In genomic region chr1:115911298-115911697, GRCh38 we compare ENCODE assay signal across 23 cellular contexts.
A peak's percentile ranks its signal among the peaks of the same experiment; 100 is the strongest.
DNase-seq lines count a peak whose midpoint lies in the region; ATAC-seq and TF ChIP-seq lines count a peak whose summit lies in the region.
"Had no signal": no experiment of that assay in that cellular context is flagged by ENCODE, and none has a peak within 500 bp of the region (broad histone marks: within the 10 kb centered on the region; RNA-seq: fewer than 3 reads in every experiment).

No MANE protein-coding gene starts in this region.

- 14% methylated on average over 2 of the region's 2 CpGs for WGBS in prostate gland

- intact Hi-C loops in prostate gland (cut with DNase I) = no loop called here
- intact Hi-C loops in ascending aorta (cut with DNase I) = no loop called here

- ATAC-seq in esophagus mucosa = peak; percentile 83
- ATAC-seq in HG02610 (IDR thresholded peaks at IDR 0.05; ENCODE audit: unreplicated experiment) = no peak
- ATAC-seq: CD8-positive, alpha-beta T cell; gastrocnemius medialis; HepG2; natural killer cell; pancreas; SK-N-SH treated with all-trans-retinoic acid at 6 μM for 48 hours; stimulated activated memory B cell treated with anti-CD40 and anti-IgM and Interleukin-4, amounts not matched to agents 10 μg/mL and 1 μg/mL and 100 μg/mL, for 72 hours had no signal

- H3K4me3 ChIP-seq in prostate gland (no peak overlapping the region), ascending aorta (no peak overlapping the region)
- H3K4me3 ChIP-seq: gastrocnemius medialis, pancreas, sigmoid colon, testis had no signal

- H3K27me3 ChIP-seq in prostate gland (replicated peaks; ENCODE audit: insufficient read depth) (no peaks in the 10 kb centered on the region), ascending aorta (no peaks in the 10 kb centered on the region)
- H3K27me3 ChIP-seq: gastrocnemius medialis, pancreas, sigmoid colon, testis had no signal

- no peaks in the 10 kb centered on the region for H3K9me3 ChIP-seq in prostate gland
- no peaks in the 10 kb centered on the region for H3K9me3 ChIP-seq in ascending aorta
- H3K9me3 ChIP-seq: gastrocnemius medialis, pancreas, sigmoid colon, testis had no signal

- TF ChIP-seq CTCF in prostate gland (IDR thresholded peaks at IDR 0.05) (no peak), ascending aorta (IDR thresholded peaks at IDR 0.05) (no peak)

- no peak for TF ChIP-seq POLR2A in prostate gland (IDR thresholded peaks at IDR 0.05)

- DNase-seq in DMS53 treated with DMSO at 0.1 percent for 48 hours (lab: John Stamatoyannopoulos, UW; ENCODE audit: unreplicated experiment) (peak; percentile 2), NCI-H2171 (lab: John Stamatoyannopoulos, UW) (peak; percentile 12), prostate gland (ENCODE audit: low spot score) (peak; percentile 33), ascending aorta (ENCODE audit: low spot score in 2 of 2) (no peak), OCI-M2 (lab: John Stamatoyannopoulos, UW; ENCODE audit: unreplicated experiment) (no peak), HCEC 1CT (no peak)
- DNase-seq: activated B cell treated with CpG ODN at 0.5 μM for 24 hours; activated CD4-positive, alpha-beta memory T cell treated with anti-CD3 and anti-CD28 coated beads for 36 hours; activated gamma-delta T cell treated with Interleukin-2 at 50 U/mL for 16 hours; activated T-cell treated with anti-CD3 and anti-CD28 coated beads for 4 hours; amniotic stem cell; CD8-positive, alpha-beta T cell; central memory CD4-positive, alpha-beta T cell; gastrocnemius medialis; natural killer cell; pancreas; sigmoid colon; testis had no signal

- H3K36me3 ChIP-seq in prostate gland (no peaks in the 10 kb centered on the region), ascending aorta (no peaks in the 10 kb centered on the region)
- H3K36me3 ChIP-seq: gastrocnemius medialis, pancreas, sigmoid colon had no signal

- H3K27ac ChIP-seq in prostate gland (no peak overlapping the region), ascending aorta (no peak overlapping the region)
- H3K27ac ChIP-seq: gastrocnemius medialis, pancreas, sigmoid colon, testis had no signal

- H3K4me1 ChIP-seq in prostate gland (replicated peaks) = no peaks in the 10 kb centered on the region
- H3K4me1 ChIP-seq in ascending aorta = no peaks in the 10 kb centered on the region
- H3K4me1 ChIP-seq: gastrocnemius medialis, pancreas, sigmoid colon, testis had no signal

Comparison
In these comparisons a context has a peak if more than half of its experiments do, and no peak if none do; other contexts are left out.
1. DNase-seq: peak in DMS53 treated with DMSO at 0.1 percent for 48 hours (single experiment), NCI-H2171 (single experiment) and prostate gland (single experiment); none in ascending aorta (0 of 2), OCI-M2 (single experiment) and HCEC 1CT (single experiment).